8 cellular contexts compared by ENCODE assay signal in genomic region chr9:131739988-131740648, GRCh38. TPM values are rescaled to one million over a fixed set of nuclear protein-coding genes. Genes with fewer than 3 reads are reported as not detected.
DNase-seq lines count a peak whose midpoint lies in the region; ATAC-seq and TF ChIP-seq lines count a peak whose summit lies in the region.

TSS of gene RAPGEF1 (minus strand) at chr9:131740076. CDS start at chr9:131739830, 246 bp downstream.

- ATAC-seq in HG02840 (IDR thresholded peaks at IDR 0.05; ENCODE audit: low FRiP score, unreplicated experiment) = peak; percentile 44

- H3K36me3 ChIP-seq in NT2/D1 (ENCODE audit: insufficient read depth, insufficient read length, low read length) (peaks cover 8% of the 10 kb centered on the region), fibroblast of lung (ENCODE audit: control insufficient read depth, insufficient read depth, low read length) (no peaks in the 10 kb centered on the region), stomach (no peaks in the 10 kb centered on the region)

- no peaks in the 10 kb centered on the region for H4K20me1 ChIP-seq in fibroblast of lung (ENCODE audit: control insufficient read depth, extremely low read depth, insufficient read depth, low read length)

- peaks cover 35% of the 10 kb centered on the region for H3K79me2 ChIP-seq in fibroblast of lung (ENCODE audit: control insufficient read depth, insufficient read depth, low read length)

- H3K9me3 ChIP-seq in NT2/D1 (ENCODE audit: insufficient read depth, low read length) (peaks cover 44% of the 10 kb centered on the region; the same call in 1 of the 2 replicates), fibroblast of lung (ENCODE audit: control insufficient read depth, insufficient read depth, low read depth, low read length) (no peaks in the 10 kb centered on the region), stomach (no peaks in the 10 kb centered on the region)

- peak; percentile 37 for DNase-seq in NCI-H1436 (lab: John Stamatoyannopoulos, UW)
- no peak for DNase-seq in NCI-H1436 treated with DMSO at 0.1 percent for 48 hours (lab: John Stamatoyannopoulos, UW)
- no peak for DNase-seq in NT2/D1 (ENCODE audit: low read depth, low spot score)
- DNase-seq in activated T-helper 1 cell treated with Interleukin-2 at 50 U/mL for 16 hours (ENCODE audit: low read depth) = peak; percentile 81
- peak; percentile 18 to 35 for DNase-seq in fibroblast of lung (ENCODE audit: low read depth in 2 of 2)
- DNase-seq in stomach = peak; percentile 78

- no peak for TF ChIP-seq POLR2A in stomach (IDR thresholded peaks at IDR 0.05)

- H3K27me3 ChIP-seq in NT2/D1 (ENCODE audit: insufficient read depth, insufficient read length) (no peaks in the 10 kb centered on the region), fibroblast of lung (ENCODE audit: control insufficient read depth, insufficient read depth, low read length) (peaks cover 3% of the 10 kb centered on the region), stomach (no peaks in the 10 kb centered on the region)

- peak within 1 kb of the TSS; percentile 88 to 92 (median 90) for H3K4me3 Mint-ChIP-seq in nephron

- H2AFZ ChIP-seq in fibroblast of lung (ENCODE audit: low read length) = peak within 1 kb of the TSS; percentile 9

- TF ChIP-seq CTCF in fibroblast of lung (conservative IDR thresholded peaks at IDR 0.05 in 1 of 2, IDR thresholded peaks at IDR 0.05 in 1 of 2; ENCODE audit: low read depth in 1 of 2, low read length in 2 of 2) (peak; percentile 52 to 61), nephron (IDR thresholded peaks at IDR 0.05; ENCODE audit: unreplicated experiment in 3 of 3) (peak; percentile 81 to 88 (median 83)), stomach (IDR thresholded peaks at IDR 0.05) (peak in 5 of 7 experiments; percentile 43 to 95 (median 77))

- H3K9ac ChIP-seq in NT2/D1 (ENCODE audit: insufficient read length, low read depth) (peak within 1 kb of the TSS; percentile 86), fibroblast of lung (ENCODE audit: insufficient read depth, low read length) (peak within 1 kb of the TSS; percentile 85)

- 9 to 71% (median 15%) methylated on average over 7 to 62 of the region's 64 CpGs for WGBS in stomach, 5 donors

- no peak for TF ChIP-seq EP300 in stomach (IDR thresholded peaks at IDR 0.05)

- peaks cover 32% of the 10 kb centered on the region for H3K4me1 Mint-ChIP-seq in nephron

- H3K36me3 Mint-ChIP-seq in nephron (ENCODE audit: low read depth) = peaks cover 8% of the 10 kb centered on the region

- peak within 1 kb of the TSS; percentile 98 for H3K4me2 ChIP-seq in fibroblast of lung (ENCODE audit: extremely low read depth, insufficient read depth, low read length)

- no peaks in the 10 kb centered on the region for H3K9me3 Mint-ChIP-seq in nephron

- intact Hi-C loops in stomach (cut with DNase I; ENCODE audit: low total_unique reads) = loop anchor here (5.0 kb wide), 1 partner anchor 148 kb away; no protein-coding TSS in a partner anchor

- H3K27ac ChIP-seq in fibroblast of lung (ENCODE audit: insufficient read depth, low read length) = peak within 1 kb of the TSS; percentile 58
- H3K27ac ChIP-seq in stomach = peak within 1 kb of the TSS; percentile 85 to 97 (median 91)

- H3K4me3 ChIP-seq in NT2/D1 (ENCODE audit: insufficient read length, low read depth) = peak within 1 kb of the TSS; percentile 69
- H3K4me3 ChIP-seq in fibroblast of lung (replicated peaks in 1 of 4; ENCODE audit: control extremely low read depth in 1 of 4, insufficient read depth in 1 of 4, low read depth in 3 of 4, low read length in 4 of 4) = peak within 1 kb of the TSS; percentile 48 to 84 (median 80)
- H3K4me3 ChIP-seq in stomach = peak within 1 kb of the TSS; percentile 59 to 66 (median 64)

- peaks cover 8% of the 10 kb centered on the region for H3K4me1 ChIP-seq in NT2/D1 (ENCODE audit: insufficient read depth, insufficient read length)
- H3K4me1 ChIP-seq in fibroblast of lung (ENCODE audit: control insufficient read depth, extremely low read depth, insufficient read depth, low read length) = peaks cover 5% of the 10 kb centered on the region
- H3K4me1 ChIP-seq in stomach = peaks cover 36 to 65% (median 56%) of the 10 kb centered on the region in 4 donors

- peak within 1 kb of the TSS; percentile 65 to 94 (median 92) for H3K27ac Mint-ChIP-seq in nephron

- H3K27me3 Mint-ChIP-seq in nephron (ENCODE audit: low read depth) = peaks cover 3% of the 10 kb centered on the region

RNA-seq across cellular contexts. Expression of gene RAPGEF1, which starts in this region (rescaled TPM):
- total RNA-seq in fibroblast of lung = 27.5 and 42.8 TPM in 2 replicates
- polyA plus RNA-seq in fibroblast of lung = 33.3 and 37.0 TPM in 2 replicates
- polyA plus RNA-seq in fibroblast of lung (2012) = 33.7 and 34.4 TPM in 2 replicates
- 64.7 and 74.7 TPM in 2 replicates for polyA minus RNA-seq in fibroblast of lung (ENCODE audit: low replicate concordance)
- total RNA-seq in stomach = 10 to 100 TPM; 33.2 to 84.6 (median 57.1) TPM
- 10 to 100 TPM in 2 of 3 donors, 1 to 10 TPM in 1; 8.4 to 19.1 (median 12.5) TPM for polyA plus RNA-seq in stomach

Comparison
In these comparisons a context has a peak if more than half of its experiments do, and no peak if none do; other contexts are left out.
1. DNase-seq: peak in NCI-H1436 (single experiment), activated T-helper 1 cell treated with Interleukin-2 at 50 U/mL for 16 hours (single experiment), fibroblast of lung (2 of 2) and stomach (single experiment); none in NCI-H1436 treated with DMSO at 0.1 percent for 48 hours (single experiment) and NT2/D1 (single experiment).
2. Peak in every context shown above with its lines, with median percentiles within 50 percentile points of each other: H3K4me3 ChIP-seq and CTCF ChIP-seq.